9 cellular contexts compared by ENCODE assay signal in the genomic region with DNA sequence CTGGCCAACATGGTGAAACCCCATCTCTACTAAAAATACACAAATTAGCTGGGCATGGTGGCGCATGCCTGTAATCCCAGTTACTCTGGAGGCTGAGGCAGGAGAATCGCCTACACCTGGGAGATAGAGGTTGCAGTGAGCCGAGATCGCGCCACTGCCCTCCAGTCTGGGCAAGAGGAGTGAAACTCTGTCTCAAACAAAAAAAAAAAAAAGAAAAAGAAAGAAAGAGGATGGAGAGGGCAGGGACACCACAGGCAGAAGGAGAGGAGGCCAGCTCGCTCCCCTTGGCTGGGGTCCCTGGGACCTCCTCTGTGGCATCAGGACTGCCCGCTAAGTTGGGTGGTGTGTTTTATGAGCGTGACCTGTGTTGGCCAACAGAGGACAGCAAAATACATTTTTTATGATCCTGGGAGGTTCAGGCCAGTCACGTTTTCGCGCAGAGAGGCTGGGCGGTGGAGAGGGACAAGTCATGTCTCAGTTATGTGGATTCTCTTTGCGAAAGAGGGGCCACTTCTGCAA.
DNase-seq lines count a peak whose midpoint lies in the region; ATAC-seq, FAIRE-seq and TF ChIP-seq lines count a peak whose summit lies in the region.
"Had no signal": no experiment of that assay in that cellular context is flagged by ENCODE, and none has a peak within 500 bp of the region (broad histone marks: within the 10 kb centered on the region; RNA-seq: fewer than 3 reads in every experiment).

No MANE protein-coding gene starts in this region.

- TF ChIP-seq CTCF in GM20000 (IDR thresholded peaks at IDR 0.05; ENCODE audit: extremely low read depth, missing control alignments) (peak; percentile 90), MM.1S (IDR thresholded peaks at IDR 0.05; ENCODE audit: low read length) (peak; percentile 80), SU-DHL-6 (IDR thresholded peaks at IDR 0.05; ENCODE audit: insufficient read depth, low read length, poor library complexity, severe bottlenecking) (peak; percentile 58), colonic mucosa (IDR thresholded peaks at IDR 0.05) (peak; percentile 30), HepG2 (CRISPR knock-in tag; IDR thresholded peaks at IDR 0.05) (peak; percentile 97)

- 0 out of 4 replicates have a peak, but pooled peaks of 1 of the 2 experiments have one; percentile 19 for TF ChIP-seq POLR2A in HepG2 (IDR thresholded peaks at IDR 0.05; ENCODE audit: insufficient read depth in 1 of 2, low read depth in 2 of 2, low read length in 2 of 2)

- peak; percentile 85 for TF ChIP-seq RAD21 in HepG2 (CRISPR knock-in tag; IDR thresholded peaks at IDR 0.05)

- H3K27me3 ChIP-seq in MM.1S (replicated peaks; ENCODE audit: insufficient read depth, low read length), result no peaks in the 10 kb centered on the region
- H3K27me3 ChIP-seq in SU-DHL-6 (ENCODE audit: low read length), result no peaks in the 10 kb centered on the region
- H3K27me3 ChIP-seq in colonic mucosa, result peaks cover 7% of the 10 kb centered on the region
- peaks cover 0 to 4% of the 10 kb centered on the region in 2 experiments; a peak in 3 of 5 replicates for H3K27me3 ChIP-seq in HepG2 (ENCODE audit: control insufficient read depth in 1 of 2, insufficient read depth in 2 of 2, low read length in 2 of 2)

- in situ Hi-C loops in HepG2 (cut with HindIII; ENCODE audit: extremely low pct_ligation_motif_present, low pct_unique_long_range_greater_than_20kb), result loop anchor here (5.0 kb wide), 1 partner anchor 227 kb away; no protein-coding TSS in a partner anchor

- no peaks in the 10 kb centered on the region for H3K36me3 ChIP-seq in MM.1S (replicated peaks; ENCODE audit: insufficient read depth, low read length)
- no peaks in the 10 kb centered on the region for H3K36me3 ChIP-seq in SU-DHL-6 (ENCODE audit: low read length)
- H3K36me3 ChIP-seq in colonic mucosa, result no peaks in the 10 kb centered on the region
- no peaks in the 10 kb centered on the region for H3K36me3 ChIP-seq in HepG2 (replicated peaks in 1 of 2; ENCODE audit: control insufficient read depth in 1 of 2, insufficient read depth in 2 of 2, low read length in 2 of 2)

- no peaks in the 10 kb centered on the region for H4K20me1 ChIP-seq in MM.1S (ENCODE audit: insufficient read depth, low read length)
- no peaks in the 10 kb centered on the region for H4K20me1 ChIP-seq in SU-DHL-6 (ENCODE audit: low read depth, low read length)
- H4K20me1 ChIP-seq in HepG2 (ENCODE audit: insufficient read depth, low read length), result peaks cover 9% of the 10 kb centered on the region; the same call in 1 of the 2 replicates

- H3K4me3 ChIP-seq in MM.1S (ENCODE audit: low read length) (peak overlapping the region; percentile 62), SU-DHL-6 (ENCODE audit: insufficient read depth, low read length, poor library complexity, severe bottlenecking) (no peak overlapping the region), colonic mucosa (no peak overlapping the region), HepG2 (replicated peaks in 1 of 3; ENCODE audit: insufficient read depth in 1 of 3, low read depth in 2 of 3, low read length in 3 of 3) (peak overlapping the region; percentile 70 to 90 (median 77))

- intact Hi-C loops in colonic mucosa (cut with DNase I), result no loop called here
- intact Hi-C loops in HepG2 (cut with micrococcal nuclease; ENCODE audit: unreplicated experiment), result loop anchor here (1.0 to 5.0 kb wide), 5 partner anchors 16 to 229 kb away; no protein-coding TSS in a partner anchor

- peaks cover 5% of the 10 kb centered on the region for H3F3A ChIP-seq in MM.1S (ENCODE audit: insufficient read depth, low read length)
- peaks cover 18% of the 10 kb centered on the region for H3F3A ChIP-seq in SU-DHL-6 (ENCODE audit: insufficient read depth)

- H3K9me2 ChIP-seq in MM.1S (replicated peaks; ENCODE audit: insufficient read depth, low read length) (no peaks in the 10 kb centered on the region), SU-DHL-6 (replicated peaks; ENCODE audit: insufficient read depth, low read length) (no peaks in the 10 kb centered on the region)

- WGBS in HepG2 (ENCODE audit: low lambda C conversion rate), result 19% methylated on average over 13 of the region's 13 CpGs

- H2AFZ ChIP-seq in MM.1S (ENCODE audit: low read length) (0 out of 2 replicates have a peak overlapping the region, but pooled peaks have one; percentile 54), SU-DHL-6 (ENCODE audit: low read depth, low read length, severe bottlenecking) (no peak overlapping the region), HepG2 (ENCODE audit: low read length) (no peak overlapping the region)

- POLR2A ChIA-PET in HepG2 (lab: Yijun Ruan, JAX), result interaction anchor here (0.7 to 1.5 kb wide), 2 partner anchors 105 to 226 kb away, joined by 3 to 7 read pairs; no protein-coding TSS in a partner anchor

- H3K4me2 ChIP-seq in MM.1S (ENCODE audit: low read depth, low read length) (peak overlapping the region; percentile 97), SU-DHL-6 (ENCODE audit: low read depth, low read length, poor library complexity, severe bottlenecking) (peak overlapping the region; percentile 49), HepG2 (ENCODE audit: low read depth, low read length) (peak overlapping the region; percentile 100)

- peak overlapping the region; percentile 43; the same call in 1 of the 2 replicates for H3K9ac ChIP-seq in MM.1S (ENCODE audit: low read length)
- no peak overlapping the region for H3K9ac ChIP-seq in SU-DHL-6 (ENCODE audit: low read length)
- no peak overlapping the region for H3K9ac ChIP-seq in colonic mucosa (ENCODE audit: low read depth in 2 of 2, low read length in 2 of 2)
- no peak overlapping the region for H3K9ac ChIP-seq in HepG2 (ENCODE audit: insufficient read depth, low read depth, low read length)

- H3K27ac ChIP-seq in MM.1S (ENCODE audit: low read length) (peak overlapping the region; percentile 44; the same call in 1 of the 2 replicates), SU-DHL-6 (ENCODE audit: low read depth, low read length) (peak overlapping the region; percentile 52; the same call in 1 of the 2 replicates), colonic mucosa (no peak overlapping the region), HepG2 (ENCODE audit: extremely low read length, insufficient read depth, low read length) (no peak overlapping the region)

- peak; percentile 65 for ATAC-seq in HepG2

- H3K4me1 ChIP-seq in MM.1S (ENCODE audit: low read length), result no peaks in the 10 kb centered on the region
- H3K4me1 ChIP-seq in colonic mucosa, result no peaks in the 10 kb centered on the region
- peaks cover 47% of the 10 kb centered on the region for H3K4me1 ChIP-seq in HepG2 (ENCODE audit: insufficient read depth, low read length)

- H3K9me3 ChIP-seq in MM.1S (replicated peaks; ENCODE audit: insufficient read depth, low read length) (no peaks in the 10 kb centered on the region), SU-DHL-6 (ENCODE audit: insufficient read depth, low read length) (no peaks in the 10 kb centered on the region), colonic mucosa (no peaks in the 10 kb centered on the region), HepG2 (ENCODE audit: low read length) (no peaks in the 10 kb centered on the region)

- FAIRE-seq in HepG2 (lab: Jason Lieb, UNC), result peak; percentile 63
- FAIRE-seq: TTC549 had no signal

- CTCF ChIA-PET in HepG2 (lab: Yijun Ruan, JAX; ENCODE audit: low intra/inter-chr PET ratio, low total read pairs), result interaction anchor here (1.1 to 2.9 kb wide), 2 partner anchors 51 to 228 kb away, joined by 4 to 31 read pairs; no protein-coding TSS in a partner anchor

- no TSS peak for BruUV-seq in HepG2 (replicated peaks; lab: Mats Ljungman, UMichigan)

- DNase-seq in COR-L47 (lab: John Stamatoyannopoulos, UW) (peak; percentile 32), GM20000 (ENCODE audit: low spot score) (peak; percentile 83), MM.1S (peak; percentile 86), colonic mucosa (peak; percentile 62), HepG2 (ENCODE audit: low spot score) (peak; percentile 88), KG1 (lab: John Stamatoyannopoulos, UW) (no peak)
- peak; percentile 8 for DNase-seq in stimulated activated naive CD4-positive, alpha-beta T cell treated with Interleukin-2 at 50 U/mL for 16 hours (lab: John Stamatoyannopoulos, UW)

- TF ChIP-seq EP300 in HepG2 (IDR thresholded peaks at IDR 0.05; ENCODE audit: low read depth in 2 of 2, low read length in 2 of 2), result 0 out of 4 replicates have a peak, but pooled peaks of 1 of the 2 experiments have one; percentile 39
- TF ChIP-seq EP300 in HepG2 (CRISPR knock-in tag; IDR thresholded peaks at IDR 0.05; ENCODE audit: borderline replicate concordance), result no peak

- H3K79me2 ChIP-seq in MM.1S (ENCODE audit: low read length), result peaks cover 35% of the 10 kb centered on the region
- H3K79me2 ChIP-seq in SU-DHL-6 (ENCODE audit: insufficient read depth, low read length), result peaks cover 35% of the 10 kb centered on the region
- peaks cover 30% of the 10 kb centered on the region for H3K79me2 ChIP-seq in HepG2 (ENCODE audit: insufficient read depth, low read length)

TF ChIP-seq in HepG2, 621 proteins besides CTCF, POLR2A, EP300 and RAD21 (continues in another document):
- TF ChIP-seq ZMYM4 (CRISPR knock-in tag; IDR thresholded peaks at IDR 0.05), result 0 out of 2 replicates have a peak, but pooled peaks have one; percentile 32
- no peak for TF ChIP-seq IKZF1 (IDR thresholded peaks at IDR 0.05)
- 0 out of 2 replicates have a peak, but pooled peaks have one; percentile 64 for TF ChIP-seq KLF9 (CRISPR knock-in tag; IDR thresholded peaks at IDR 0.05; ENCODE audit: low read depth)
- TF ChIP-seq, protein P1, sequence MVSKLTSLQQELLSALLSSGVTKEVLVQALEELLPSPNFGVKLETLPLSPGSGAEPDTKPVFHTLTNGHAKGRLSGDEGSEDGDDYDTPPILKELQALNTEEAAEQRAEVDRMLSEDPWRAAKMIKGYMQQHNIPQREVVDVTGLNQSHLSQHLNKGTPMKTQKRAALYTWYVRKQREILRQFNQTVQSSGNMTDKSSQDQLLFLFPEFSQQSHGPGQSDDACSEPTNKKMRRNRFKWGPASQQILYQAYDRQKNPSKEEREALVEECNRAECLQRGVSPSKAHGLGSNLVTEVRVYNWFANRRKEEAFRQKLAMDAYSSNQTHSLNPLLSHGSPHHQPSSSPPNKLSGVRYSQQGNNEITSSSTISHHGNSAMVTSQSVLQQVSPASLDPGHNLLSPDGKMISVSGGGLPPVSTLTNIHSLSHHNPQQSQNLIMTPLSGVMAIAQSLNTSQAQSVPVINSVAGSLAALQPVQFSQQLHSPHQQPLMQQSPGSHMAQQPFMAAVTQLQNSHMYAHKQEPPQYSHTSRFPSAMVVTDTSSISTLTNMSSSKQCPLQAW (CRISPR knock-in tag; IDR thresholded peaks at IDR 0.05), result peak; percentile 40; the same call in 1 of the 2 replicates
- peak; percentile 27 for TF ChIP-seq RBM39 (IDR thresholded peaks at IDR 0.05; ENCODE audit: low read depth, low read length, poor library complexity, severe bottlenecking)
- no peak for TF ChIP-seq ZFP82 (CRISPR knock-in tag; IDR thresholded peaks at IDR 0.05; ENCODE audit: borderline replicate concordance)

Comparison
In these comparisons a context has a peak if more than half of its experiments do, and no peak if none do; other contexts are left out.
1. CTCF ChIP-seq: peak in every context shown above with its lines; median percentile 97 in HepG2; 90 in GM20000; 80 in MM.1S; 58 in SU-DHL-6; 30 in colonic mucosa.
2. H3K27ac ChIP-seq: peak in MM.1S (single experiment) and SU-DHL-6 (single experiment); none in colonic mucosa (single experiment) and HepG2 (single experiment).
3. H3K4me2 ChIP-seq: peak in every context shown above with its lines; median percentile 100 in HepG2; 97 in MM.1S; 49 in SU-DHL-6.
4. H3K4me3 ChIP-seq: peak in MM.1S (single experiment) and HepG2 (3 of 3); none in SU-DHL-6 (single experiment) and colonic mucosa (single experiment).